In the genomic region with DNA sequence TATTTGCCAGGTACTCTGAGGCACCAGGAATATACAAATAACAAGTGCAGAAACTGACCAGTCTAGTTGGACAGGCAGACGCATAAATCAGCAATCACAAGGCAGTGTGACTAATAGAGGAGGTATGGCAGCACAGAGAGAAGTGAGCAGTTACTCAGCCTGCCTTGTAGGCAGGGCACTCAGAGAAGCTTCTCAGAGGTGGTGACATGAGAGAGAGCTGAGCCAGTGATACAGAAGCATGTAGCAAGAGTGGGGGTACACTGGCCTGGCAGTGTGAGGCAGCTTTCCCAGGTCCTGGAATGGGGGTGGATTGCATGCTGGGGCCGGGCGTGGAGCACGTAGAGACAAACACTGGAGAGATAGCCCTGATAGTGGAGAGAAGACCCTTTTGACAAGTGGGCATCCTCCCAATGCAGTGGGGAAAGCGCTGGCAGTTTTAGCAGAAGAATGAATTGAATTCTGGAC, we compare ENCODE assay signal across 8 cellular contexts. TPM values are rescaled to one million over a fixed set of nuclear protein-coding genes. Genes with fewer than 3 reads are reported as not detected.
DNase-seq lines count a peak whose midpoint lies in the region; ATAC-seq, FAIRE-seq and TF ChIP-seq lines count a peak whose summit lies in the region.
"Had no signal": no experiment of that assay in that cellular context is flagged by ENCODE, and none has a peak within 500 bp of the region (broad histone marks: within the 10 kb centered on the region; RNA-seq: fewer than 3 reads in every experiment).

No MANE protein-coding gene starts in this region.

- ATAC-seq in upper lobe of right lung (peak; percentile 78), HG02610 (IDR thresholded peaks at IDR 0.05; ENCODE audit: unreplicated experiment) (no peak)

- H3K4me3 ChIP-seq in upper lobe of right lung, result no peak overlapping the region
- H3K4me3 ChIP-seq: right lobe of liver had no signal

- peak; percentile 91 for DNase-seq in HTR-8/SVneo (ENCODE audit: insufficient read length, low spot score)
- DNase-seq in brain pericyte (ENCODE audit: low read depth, low spot score), result peak; percentile 64
- peak; percentile 62 for DNase-seq in upper lobe of right lung
- DNase-seq in SKM-1 (lab: John Stamatoyannopoulos, UW; ENCODE audit: unreplicated experiment), result no peak
- DNase-seq in activated CD8-positive, alpha-beta memory T cell treated with anti-CD3 and anti-CD28 coated beads, Interleukin-2, amount 50 U/mL, for 4 hours, result no peak
- DNase-seq: right lobe of liver had no signal

- peak; percentile 82 for FAIRE-seq in HTR-8/SVneo (lab: Jason Lieb, UNC)

- H3K27me3 ChIP-seq in layer of hippocampus (ENCODE audit: control insufficient read depth, insufficient read depth, low read length) (no peaks in the 10 kb centered on the region), upper lobe of right lung (no peaks in the 10 kb centered on the region)
- H3K27me3 ChIP-seq: right lobe of liver had no signal

- H3K9me3 ChIP-seq in upper lobe of right lung, result no peaks in the 10 kb centered on the region
- H3K9me3 ChIP-seq: right lobe of liver had no signal

- peaks cover 15% of the 10 kb centered on the region for H3K36me3 ChIP-seq in upper lobe of right lung
- H3K36me3 ChIP-seq: right lobe of liver had no signal

- peaks cover 60% of the 10 kb centered on the region for H3K4me1 ChIP-seq in upper lobe of right lung
- H3K4me1 ChIP-seq: right lobe of liver had no signal

- intact Hi-C loops in upper lobe of right lung (cut with DNase I), result no loop called here

- TF ChIP-seq CTCF in upper lobe of right lung (IDR thresholded peaks at IDR 0.05), result no peak

- H3K27ac ChIP-seq in layer of hippocampus (ENCODE audit: low read depth, low read length) (peak overlapping the region; percentile 81), upper lobe of right lung (peak overlapping the region; percentile 76)
- H3K27ac ChIP-seq: right lobe of liver had no signal

RNA-seq across cellular contexts. Expression of a gene that starts 7.8 kb away (rescaled TPM):
- total RNA-seq in upper lobe of right lung, result 90.0 TPM

RNA-seq across cellular contexts. Expression of a gene that starts 39.7 kb away (rescaled TPM):
- total RNA-seq in upper lobe of right lung, result 0.49 TPM

RNA-seq across cellular contexts. Expression of a gene that starts 45.7 kb away (rescaled TPM):
- 280 TPM for total RNA-seq in upper lobe of right lung

Comparison
In these comparisons a context has a peak if more than half of its experiments do, and no peak if none do; other contexts are left out.
1. DNase-seq: peak in HTR-8/SVneo (single experiment), brain pericyte (single experiment) and upper lobe of right lung (single experiment); none in SKM-1 (single experiment) and activated CD8-positive, alpha-beta memory T cell treated with anti-CD3 and anti-CD28 coated beads, Interleukin-2, amount 50 U/mL, for 4 hours (single experiment).